1 cellular context compared by ENCODE assay signal in the genomic region with DNA sequence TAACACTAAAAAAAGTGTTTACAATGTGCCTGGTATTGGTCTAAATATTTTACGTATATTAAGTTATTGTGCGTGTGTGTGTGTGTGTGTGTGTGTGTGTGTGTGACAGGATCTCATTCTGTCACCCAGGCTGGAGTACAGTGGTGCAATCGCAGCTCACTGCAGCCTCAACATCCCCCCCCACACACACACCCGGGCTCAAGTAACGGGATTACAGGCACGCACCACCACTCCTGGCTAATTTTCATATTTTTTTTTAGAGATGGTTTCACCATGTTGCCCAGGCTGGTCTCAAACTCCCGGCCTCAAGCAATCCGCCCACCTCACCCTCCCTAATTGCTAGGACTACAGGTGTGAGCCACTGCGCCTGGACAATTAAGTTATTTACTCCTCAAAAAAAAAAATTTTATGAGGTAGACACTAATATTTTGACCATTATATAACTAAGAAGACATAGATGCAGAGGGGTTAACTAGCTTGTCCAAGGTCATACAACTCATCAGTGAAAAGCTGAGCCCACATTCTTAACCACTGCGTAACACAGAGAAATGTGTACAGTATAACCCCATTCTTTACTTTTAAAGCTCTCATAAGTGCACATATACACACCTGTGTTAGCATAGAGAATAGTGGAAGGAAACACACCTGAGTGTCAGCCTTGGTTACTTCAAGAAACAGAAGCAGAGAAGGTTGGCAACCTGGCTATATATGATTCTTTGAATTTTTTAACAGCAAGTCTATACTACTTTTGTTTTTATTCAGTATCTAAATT.
A peak's percentile ranks its signal among the peaks of the same experiment; 100 is the strongest.
TF ChIP-seq lines count a peak whose summit lies in the region.

No MANE protein-coding gene starts in this region.

TF ChIP-seq in HepG2, 621 proteins besides CTCF, POLR2A, EP300 and RAD21 (continued from another document):
- TF ChIP-seq, protein P1, sequence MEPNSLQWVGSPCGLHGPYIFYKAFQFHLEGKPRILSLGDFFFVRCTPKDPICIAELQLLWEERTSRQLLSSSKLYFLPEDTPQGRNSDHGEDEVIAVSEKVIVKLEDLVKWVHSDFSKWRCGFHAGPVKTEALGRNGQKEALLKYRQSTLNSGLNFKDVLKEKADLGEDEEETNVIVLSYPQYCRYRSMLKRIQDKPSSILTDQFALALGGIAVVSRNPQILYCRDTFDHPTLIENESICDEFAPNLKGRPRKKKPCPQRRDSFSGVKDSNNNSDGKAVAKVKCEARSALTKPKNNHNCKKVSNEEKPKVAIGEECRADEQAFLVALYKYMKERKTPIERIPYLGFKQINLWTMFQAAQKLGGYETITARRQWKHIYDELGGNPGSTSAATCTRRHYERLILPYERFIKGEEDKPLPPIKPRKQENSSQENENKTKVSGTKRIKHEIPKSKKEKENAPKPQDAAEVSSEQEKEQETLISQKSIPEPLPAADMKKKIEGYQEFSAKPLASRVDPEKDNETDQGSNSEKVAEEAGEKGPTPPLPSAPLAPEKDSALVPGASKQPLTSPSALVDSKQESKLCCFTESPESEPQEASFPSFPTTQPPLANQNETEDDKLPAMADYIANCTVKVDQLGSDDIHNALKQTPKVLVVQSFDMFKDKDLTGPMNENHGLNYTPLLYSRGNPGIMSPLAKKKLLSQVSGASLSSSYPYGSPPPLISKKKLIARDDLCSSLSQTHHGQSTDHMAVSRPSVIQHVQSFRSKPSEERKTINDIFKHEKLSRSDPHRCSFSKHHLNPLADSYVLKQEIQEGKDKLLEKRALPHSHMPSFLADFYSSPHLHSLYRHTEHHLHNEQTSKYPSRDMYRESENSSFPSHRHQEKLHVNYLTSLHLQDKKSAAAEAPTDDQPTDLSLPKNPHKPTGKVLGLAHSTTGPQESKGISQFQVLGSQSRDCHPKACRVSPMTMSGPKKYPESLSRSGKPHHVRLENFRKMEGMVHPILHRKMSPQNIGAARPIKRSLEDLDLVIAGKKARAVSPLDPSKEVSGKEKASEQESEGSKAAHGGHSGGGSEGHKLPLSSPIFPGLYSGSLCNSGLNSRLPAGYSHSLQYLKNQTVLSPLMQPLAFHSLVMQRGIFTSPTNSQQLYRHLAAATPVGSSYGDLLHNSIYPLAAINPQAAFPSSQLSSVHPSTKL (CRISPR knock-in tag; IDR thresholded peaks at IDR 0.05) = peak; percentile 39; the same call in 1 of the 2 replicates
- peak; percentile 45; the same call in 1 of the 2 replicates for TF ChIP-seq CEBPG (CRISPR knock-in tag; IDR thresholded peaks at IDR 0.05)
- peak; percentile 86 for TF ChIP-seq SALL1 (CRISPR knock-in tag; IDR thresholded peaks at IDR 0.05)
- TF ChIP-seq PITX1 (CRISPR knock-in tag; IDR thresholded peaks at IDR 0.05) = peak; percentile 36; the same call in 1 of the 2 replicates
- no peak for TF ChIP-seq ZNF350 (CRISPR knock-in tag; IDR thresholded peaks at IDR 0.05; ENCODE audit: borderline replicate concordance, low read depth)
- no peak for TF ChIP-seq ZNF441 (CRISPR knock-in tag; IDR thresholded peaks at IDR 0.05; ENCODE audit: borderline replicate concordance)
- peak; percentile 43; the same call in 1 of the 2 replicates for TF ChIP-seq ZNF878 (CRISPR knock-in tag; IDR thresholded peaks at IDR 0.05)
- TF ChIP-seq SAP130 (CRISPR knock-in tag; IDR thresholded peaks at IDR 0.05; ENCODE audit: low read depth) = peak; percentile 29; the same call in 1 of the 2 replicates
- TF ChIP-seq, protein P2, sequence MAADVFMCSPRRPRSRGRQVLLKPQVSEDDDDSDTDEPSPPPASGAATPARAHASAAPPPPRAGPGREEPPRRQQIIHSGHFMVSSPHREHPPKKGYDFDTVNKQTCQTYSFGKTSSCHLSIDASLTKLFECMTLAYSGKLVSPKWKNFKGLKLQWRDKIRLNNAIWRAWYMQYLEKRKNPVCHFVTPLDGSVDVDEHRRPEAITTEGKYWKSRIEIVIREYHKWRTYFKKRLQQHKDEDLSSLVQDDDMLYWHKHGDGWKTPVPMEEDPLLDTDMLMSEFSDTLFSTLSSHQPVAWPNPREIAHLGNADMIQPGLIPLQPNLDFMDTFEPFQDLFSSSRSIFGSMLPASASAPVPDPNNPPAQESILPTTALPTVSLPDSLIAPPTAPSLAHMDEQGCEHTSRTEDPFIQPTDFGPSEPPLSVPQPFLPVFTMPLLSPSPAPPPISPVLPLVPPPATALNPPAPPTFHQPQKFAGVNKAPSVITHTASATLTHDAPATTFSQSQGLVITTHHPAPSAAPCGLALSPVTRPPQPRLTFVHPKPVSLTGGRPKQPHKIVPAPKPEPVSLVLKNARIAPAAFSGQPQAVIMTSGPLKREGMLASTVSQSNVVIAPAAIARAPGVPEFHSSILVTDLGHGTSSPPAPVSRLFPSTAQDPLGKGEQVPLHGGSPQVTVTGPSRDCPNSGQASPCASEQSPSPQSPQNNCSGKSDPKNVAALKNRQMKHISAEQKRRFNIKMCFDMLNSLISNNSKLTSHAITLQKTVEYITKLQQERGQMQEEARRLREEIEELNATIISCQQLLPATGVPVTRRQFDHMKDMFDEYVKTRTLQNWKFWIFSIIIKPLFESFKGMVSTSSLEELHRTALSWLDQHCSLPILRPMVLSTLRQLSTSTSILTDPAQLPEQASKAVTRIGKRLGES (CRISPR knock-in tag; IDR thresholded peaks at IDR 0.05; ENCODE audit: borderline replicate concordance) = no peak
- TF ChIP-seq MED13 (CRISPR knock-in tag; IDR thresholded peaks at IDR 0.05) = no peak
- TF ChIP-seq, protein P3, sequence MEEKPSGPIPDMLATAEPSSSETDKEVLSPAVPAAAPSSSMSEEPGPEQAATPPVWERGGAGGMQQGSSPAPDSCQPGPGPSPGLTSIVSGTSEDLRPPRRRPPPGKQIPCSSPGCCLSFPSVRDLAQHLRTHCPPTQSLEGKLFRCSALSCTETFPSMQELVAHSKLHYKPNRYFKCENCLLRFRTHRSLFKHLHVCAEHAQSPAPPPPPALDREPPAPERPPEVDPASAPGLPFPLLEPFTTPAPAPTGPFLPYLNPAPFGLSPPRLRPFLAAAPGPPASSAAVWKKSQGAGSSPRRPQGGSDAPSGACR (CRISPR knock-in tag; IDR thresholded peaks at IDR 0.05) = peak; percentile 9; the same call in 1 of the 2 replicates
- peak; percentile 70 for TF ChIP-seq MED1 (CRISPR knock-in tag; IDR thresholded peaks at IDR 0.05)
- peak; percentile 39; the same call in 1 of the 2 replicates for TF ChIP-seq FOSL2 (CRISPR knock-in tag; IDR thresholded peaks at IDR 0.05)
- TF ChIP-seq CEBPB (IDR thresholded peaks at IDR 0.05; ENCODE audit: borderline replicate concordance, low read depth, low read length) = peak; percentile 63; the same call in 1 of the 2 replicates
- TF ChIP-seq, protein P4, sequence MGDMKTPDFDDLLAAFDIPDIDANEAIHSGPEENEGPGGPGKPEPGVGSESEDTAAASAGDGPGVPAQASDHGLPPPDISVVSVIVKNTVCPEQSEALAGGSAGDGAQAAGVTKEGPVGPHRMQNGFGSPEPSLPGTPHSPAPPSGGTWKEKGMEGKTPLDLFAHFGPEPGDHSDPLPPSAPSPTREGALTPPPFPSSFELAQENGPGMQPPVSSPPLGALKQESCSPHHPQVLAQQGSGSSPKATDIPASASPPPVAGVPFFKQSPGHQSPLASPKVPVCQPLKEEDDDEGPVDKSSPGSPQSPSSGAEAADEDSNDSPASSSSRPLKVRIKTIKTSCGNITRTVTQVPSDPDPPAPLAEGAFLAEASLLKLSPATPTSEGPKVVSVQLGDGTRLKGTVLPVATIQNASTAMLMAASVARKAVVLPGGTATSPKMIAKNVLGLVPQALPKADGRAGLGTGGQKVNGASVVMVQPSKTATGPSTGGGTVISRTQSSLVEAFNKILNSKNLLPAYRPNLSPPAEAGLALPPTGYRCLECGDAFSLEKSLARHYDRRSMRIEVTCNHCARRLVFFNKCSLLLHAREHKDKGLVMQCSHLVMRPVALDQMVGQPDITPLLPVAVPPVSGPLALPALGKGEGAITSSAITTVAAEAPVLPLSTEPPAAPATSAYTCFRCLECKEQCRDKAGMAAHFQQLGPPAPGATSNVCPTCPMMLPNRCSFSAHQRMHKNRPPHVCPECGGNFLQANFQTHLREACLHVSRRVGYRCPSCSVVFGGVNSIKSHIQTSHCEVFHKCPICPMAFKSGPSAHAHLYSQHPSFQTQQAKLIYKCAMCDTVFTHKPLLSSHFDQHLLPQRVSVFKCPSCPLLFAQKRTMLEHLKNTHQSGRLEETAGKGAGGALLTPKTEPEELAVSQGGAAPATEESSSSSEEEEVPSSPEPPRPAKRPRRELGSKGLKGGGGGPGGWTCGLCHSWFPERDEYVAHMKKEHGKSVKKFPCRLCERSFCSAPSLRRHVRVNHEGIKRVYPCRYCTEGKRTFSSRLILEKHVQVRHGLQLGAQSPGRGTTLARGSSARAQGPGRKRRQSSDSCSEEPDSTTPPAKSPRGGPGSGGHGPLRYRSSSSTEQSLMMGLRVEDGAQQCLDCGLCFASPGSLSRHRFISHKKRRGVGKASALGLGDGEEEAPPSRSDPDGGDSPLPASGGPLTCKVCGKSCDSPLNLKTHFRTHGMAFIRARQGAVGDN (CRISPR knock-in tag; IDR thresholded peaks at IDR 0.05) = peak; percentile 45; the same call in 1 of the 2 replicates
- TF ChIP-seq, protein P5, sequence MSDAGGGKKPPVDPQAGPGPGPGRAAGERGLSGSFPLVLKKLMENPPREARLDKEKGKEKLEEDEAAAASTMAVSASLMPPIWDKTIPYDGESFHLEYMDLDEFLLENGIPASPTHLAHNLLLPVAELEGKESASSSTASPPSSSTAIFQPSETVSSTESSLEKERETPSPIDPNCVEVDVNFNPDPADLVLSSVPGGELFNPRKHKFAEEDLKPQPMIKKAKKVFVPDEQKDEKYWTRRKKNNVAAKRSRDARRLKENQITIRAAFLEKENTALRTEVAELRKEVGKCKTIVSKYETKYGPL (CRISPR knock-in tag; IDR thresholded peaks at IDR 0.05) = 0 out of 2 replicates have a peak, but pooled peaks have one; percentile 12
- peak; percentile 35; the same call in 1 of the 2 replicates for TF ChIP-seq RBFOX2 (IDR thresholded peaks at IDR 0.05; ENCODE audit: low read depth, low read length)
- TF ChIP-seq, protein P6, sequence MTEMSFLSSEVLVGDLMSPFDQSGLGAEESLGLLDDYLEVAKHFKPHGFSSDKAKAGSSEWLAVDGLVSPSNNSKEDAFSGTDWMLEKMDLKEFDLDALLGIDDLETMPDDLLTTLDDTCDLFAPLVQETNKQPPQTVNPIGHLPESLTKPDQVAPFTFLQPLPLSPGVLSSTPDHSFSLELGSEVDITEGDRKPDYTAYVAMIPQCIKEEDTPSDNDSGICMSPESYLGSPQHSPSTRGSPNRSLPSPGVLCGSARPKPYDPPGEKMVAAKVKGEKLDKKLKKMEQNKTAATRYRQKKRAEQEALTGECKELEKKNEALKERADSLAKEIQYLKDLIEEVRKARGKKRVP (CRISPR knock-in tag; IDR thresholded peaks at IDR 0.05) = 0 out of 4 replicates have a peak, but pooled peaks of 1 of the 2 experiments have one; percentile 26
- TF ChIP-seq ZEB1 (IDR thresholded peaks at IDR 0.05; ENCODE audit: insufficient replicate concordance, low read depth) = peak; percentile 48
- no peak for TF ChIP-seq ZFP36L1 (CRISPR knock-in tag; IDR thresholded peaks at IDR 0.05)
- no peak for TF ChIP-seq NONO (IDR thresholded peaks at IDR 0.05)
- no peak for TF ChIP-seq NONO (CRISPR knock-in tag; conservative IDR thresholded peaks at IDR 0.05)
- 0 out of 2 replicates have a peak, but pooled peaks have one; percentile 7 for TF ChIP-seq RXRB (CRISPR knock-in tag; IDR thresholded peaks at IDR 0.05; ENCODE audit: borderline replicate concordance)
- TF ChIP-seq STAT5B (CRISPR knock-in tag; IDR thresholded peaks at IDR 0.05) = no peak
- no peak for TF ChIP-seq ZBTB7A (CRISPR knock-in tag; IDR thresholded peaks at IDR 0.05)
TF ChIP-seq in HepG2: peak in this region for 37.
